Comparison of ENCODE assay signal across 12 cellular contexts in the genomic region with DNA sequence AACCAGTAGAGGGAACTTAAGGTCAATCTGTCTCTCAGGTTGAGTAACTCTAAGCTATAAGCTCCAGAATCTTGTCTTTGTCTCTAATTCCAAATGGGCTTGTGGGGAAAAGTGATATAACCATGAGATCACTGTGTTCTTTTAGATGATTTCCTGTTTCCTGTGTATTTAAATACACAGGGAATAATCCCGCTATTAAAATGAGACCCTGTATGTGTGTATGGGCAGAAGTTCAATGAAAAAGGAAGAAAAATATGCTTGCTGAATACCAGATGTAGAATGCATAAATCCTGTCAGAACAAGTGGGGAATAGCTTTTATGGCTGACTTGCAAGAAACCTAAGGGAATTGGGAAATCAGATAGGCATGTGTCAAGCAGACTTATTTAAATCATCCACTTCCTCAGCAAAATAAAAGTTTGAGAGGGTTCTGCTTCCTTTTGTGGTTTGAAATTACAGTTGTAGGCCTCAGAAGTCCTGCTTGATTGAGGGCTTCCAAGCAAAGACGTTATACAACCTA.
A peak's percentile ranks its signal among the peaks of the same experiment; 100 is the strongest.
DNase-seq lines count a peak whose midpoint lies in the region; ATAC-seq and TF ChIP-seq lines count a peak whose summit lies in the region.
"Had no signal": no experiment of that assay in that cellular context is flagged by ENCODE, and none has a peak within 500 bp of the region (broad histone marks: within the 10 kb centered on the region; RNA-seq: fewer than 3 reads in every experiment).

No MANE protein-coding gene starts in this region.

- POLR2A ChIA-PET in SK-N-SH (lab: Yijun Ruan, JAX): no interaction called here

- H2AFZ ChIP-seq in SK-N-SH (ENCODE audit: low read depth): 0 out of 2 replicates have a peak overlapping the region, but pooled peaks have one; percentile 56

- H3K36me3 ChIP-seq in SK-N-SH (replicated peaks in 1 of 2; ENCODE audit: control insufficient read depth in 1 of 2, insufficient read depth in 2 of 2, low read length in 1 of 2) (no peaks in the 10 kb centered on the region), adipocyte (ENCODE audit: control insufficient read depth, insufficient read depth, low read length, severe bottlenecking) (no peaks in the 10 kb centered on the region), heart left ventricle (no peaks in the 10 kb centered on the region)

- H3K27ac ChIP-seq in SK-N-SH (ENCODE audit: low read depth in 2 of 2, low read length in 1 of 2) (no peak overlapping the region), heart left ventricle (peak overlapping the region in 10 of 12 donors; percentile 17 to 59 (median 46))

- H3K9me3 ChIP-seq in SK-N-SH (no peaks in the 10 kb centered on the region), adipocyte (ENCODE audit: control insufficient read depth, low read length) (no peaks in the 10 kb centered on the region), heart left ventricle (no peaks in the 10 kb centered on the region)

- no peak for TF ChIP-seq RAD21 in SK-N-SH (IDR thresholded peaks at IDR 0.05; ENCODE audit: low read length)

- DNase-seq in SK-N-SH: no peak
- DNase-seq in adipocyte (ENCODE audit: low read depth): peak; percentile 61
- DNase-seq in heart left ventricle: no peak
- DNase-seq in stromal cell of bone marrow (ENCODE audit: low read depth): peak; percentile 80
- no peak for DNase-seq in epidermal melanocyte (ENCODE audit: insufficient read length, low spot score)
- DNase-seq in NCI-H2196 treated with DMSO at 0.1 percent for 48 hours (lab: John Stamatoyannopoulos, UW; ENCODE audit: unreplicated experiment): no peak
- DNase-seq: activated CD8-positive, alpha-beta T cell treated with anti-CD3 and anti-CD28 coated beads, Interleukin-2, amount 10 ng/mL, durations not matched to agents 7 days and 5 days; NCI-H1105; nephron progenitor cell; T-helper 17 cell had no signal

- H3K79me2 ChIP-seq in SK-N-SH (ENCODE audit: insufficient read depth): no peaks in the 10 kb centered on the region

- ATAC-seq in SK-N-SH treated with all-trans-retinoic acid at 6 μM for 48 hours (no peak), heart left ventricle (peak; percentile 64 to 83 (median 68)), HG02610 (IDR thresholded peaks at IDR 0.05; ENCODE audit: unreplicated experiment) (no peak)
- ATAC-seq: activated CD8-positive, alpha-beta T cell treated with anti-CD3 and anti-CD28 coated beads, Interleukin-2, amount 10 ng/mL, durations not matched to agents 7 days and 5 days; T-helper 17 cell had no signal

- no peaks in the 10 kb centered on the region for H3K9me2 ChIP-seq in SK-N-SH

- H3K4me3 ChIP-seq in SK-N-SH (ENCODE audit: low read depth in 2 of 2, low read length in 1 of 2): no peak overlapping the region
- H3K4me3 ChIP-seq in adipocyte (ENCODE audit: low read length): no peak overlapping the region
- H3K4me3 ChIP-seq in heart left ventricle: no peak overlapping the region

- TF ChIP-seq POLR2A in heart left ventricle (IDR thresholded peaks at IDR 0.05): no peak

- H3K27me3 ChIP-seq in SK-N-SH (ENCODE audit: insufficient read depth) (no peaks in the 10 kb centered on the region), adipocyte (replicated peaks; ENCODE audit: control insufficient read depth, insufficient read depth, low read length) (no peaks in the 10 kb centered on the region), heart left ventricle (no peaks in the 10 kb centered on the region)

- H4K20me1 ChIP-seq in SK-N-SH (ENCODE audit: insufficient read depth): no peaks in the 10 kb centered on the region

- H3F3A ChIP-seq in SK-N-SH (replicated peaks; ENCODE audit: insufficient read depth): no peaks in the 10 kb centered on the region

- H3K4me1 ChIP-seq in SK-N-SH (ENCODE audit: control insufficient read depth in 1 of 2, insufficient read depth in 2 of 2, low read depth in 1 of 2, low read length in 1 of 2) (peaks cover 0 to 8% of the 10 kb centered on the region in 2 experiments; a peak in 1 of 4 replicates), adipocyte (ENCODE audit: control insufficient read depth, insufficient read depth, low read length) (peaks cover 12% of the 10 kb centered on the region), heart left ventricle (peaks cover 0 to 20% (median 13%) of the 10 kb centered on the region in 12 donors)

- no peak for TF ChIP-seq EP300 in SK-N-SH (IDR thresholded peaks at IDR 0.05; ENCODE audit: borderline replicate concordance in 1 of 2, low read depth in 1 of 2, low read length in 1 of 2)

- TF ChIP-seq CTCF in SK-N-SH (IDR thresholded peaks at IDR 0.05) (no peak), heart left ventricle (IDR thresholded peaks at IDR 0.05) (no peak)

- CTCF ChIA-PET in SK-N-SH (lab: Yijun Ruan, JAX): no interaction called here

- H3K4me2 ChIP-seq in SK-N-SH: no peak overlapping the region

- 98% methylated on average over 2 of the region's 2 CpGs for WGBS in SK-N-SH (ENCODE audit: low lambda C conversion rate)
- 35 to 47% (median 41%) methylated on average over 2 of the region's 2 CpGs for WGBS in heart left ventricle, 4 donors

- intact Hi-C loops in heart left ventricle (cut with DNase I): no loop called here

- H3K9ac ChIP-seq in SK-N-SH (no peak overlapping the region), adipocyte (ENCODE audit: low read length) (peak overlapping the region; percentile 17)

TF ChIP-seq in SK-N-SH, 30 proteins besides CTCF, POLR2A, EP300 and RAD21:
- no peak for TF ChIP-seq YY1 (IDR thresholded peaks at IDR 0.05; ENCODE audit: low read depth)
- TF ChIP-seq JUND (IDR thresholded peaks at IDR 0.05): no peak
- no peak for TF ChIP-seq RFX5 (IDR thresholded peaks at IDR 0.05; ENCODE audit: low read length)
- no peak for TF ChIP-seq ELF1 (IDR thresholded peaks at IDR 0.05)
- TF ChIP-seq TCF12 (IDR thresholded peaks at IDR 0.05): no peak
- no peak for TF ChIP-seq EZH2phosphoT487 (IDR thresholded peaks at IDR 0.05; ENCODE audit: borderline replicate concordance, low read depth)
- TF ChIP-seq RCOR1 (IDR thresholded peaks at IDR 0.05; ENCODE audit: low read length): no peak
- no peak for TF ChIP-seq FOXJ3 (CRISPR knock-in tag; IDR thresholded peaks at IDR 0.05)
- TF ChIP-seq NRF1 (IDR thresholded peaks at IDR 0.05; ENCODE audit: low read depth, low read length): no peak
- no peak for TF ChIP-seq MXI1 (IDR thresholded peaks at IDR 0.05; ENCODE audit: low read depth, low read length)
- no peak for TF ChIP-seq FOSL2 (IDR thresholded peaks at IDR 0.05; ENCODE audit: borderline replicate concordance, low read depth)

TF ChIP-seq in SK-N-SH treated with all-trans-retinoic acid at 6 μM for 48 hours, 23 proteins besides CTCF, POLR2A, EP300 and RAD21 (continues in another document):
- TF ChIP-seq ZNF8 (CRISPR knock-in tag; IDR thresholded peaks at IDR 0.05) (no peak), SNAI2 (CRISPR knock-in tag; IDR thresholded peaks at IDR 0.05) (no peak), CSDC2 (CRISPR knock-in tag; IDR thresholded peaks at IDR 0.05) (no peak), ZFP3 (CRISPR knock-in tag; IDR thresholded peaks at IDR 0.05) (no peak), ZFP30 (CRISPR knock-in tag; IDR thresholded peaks at IDR 0.05) (no peak), PPARA (CRISPR knock-in tag; IDR thresholded peaks at IDR 0.05; ENCODE audit: borderline replicate concordance) (no peak), ZNF70 (CRISPR knock-in tag; IDR thresholded peaks at IDR 0.05) (no peak), ESRRG (CRISPR knock-in tag; IDR thresholded peaks at IDR 0.05) (no peak)
- TF ChIP-seq, protein P1, sequence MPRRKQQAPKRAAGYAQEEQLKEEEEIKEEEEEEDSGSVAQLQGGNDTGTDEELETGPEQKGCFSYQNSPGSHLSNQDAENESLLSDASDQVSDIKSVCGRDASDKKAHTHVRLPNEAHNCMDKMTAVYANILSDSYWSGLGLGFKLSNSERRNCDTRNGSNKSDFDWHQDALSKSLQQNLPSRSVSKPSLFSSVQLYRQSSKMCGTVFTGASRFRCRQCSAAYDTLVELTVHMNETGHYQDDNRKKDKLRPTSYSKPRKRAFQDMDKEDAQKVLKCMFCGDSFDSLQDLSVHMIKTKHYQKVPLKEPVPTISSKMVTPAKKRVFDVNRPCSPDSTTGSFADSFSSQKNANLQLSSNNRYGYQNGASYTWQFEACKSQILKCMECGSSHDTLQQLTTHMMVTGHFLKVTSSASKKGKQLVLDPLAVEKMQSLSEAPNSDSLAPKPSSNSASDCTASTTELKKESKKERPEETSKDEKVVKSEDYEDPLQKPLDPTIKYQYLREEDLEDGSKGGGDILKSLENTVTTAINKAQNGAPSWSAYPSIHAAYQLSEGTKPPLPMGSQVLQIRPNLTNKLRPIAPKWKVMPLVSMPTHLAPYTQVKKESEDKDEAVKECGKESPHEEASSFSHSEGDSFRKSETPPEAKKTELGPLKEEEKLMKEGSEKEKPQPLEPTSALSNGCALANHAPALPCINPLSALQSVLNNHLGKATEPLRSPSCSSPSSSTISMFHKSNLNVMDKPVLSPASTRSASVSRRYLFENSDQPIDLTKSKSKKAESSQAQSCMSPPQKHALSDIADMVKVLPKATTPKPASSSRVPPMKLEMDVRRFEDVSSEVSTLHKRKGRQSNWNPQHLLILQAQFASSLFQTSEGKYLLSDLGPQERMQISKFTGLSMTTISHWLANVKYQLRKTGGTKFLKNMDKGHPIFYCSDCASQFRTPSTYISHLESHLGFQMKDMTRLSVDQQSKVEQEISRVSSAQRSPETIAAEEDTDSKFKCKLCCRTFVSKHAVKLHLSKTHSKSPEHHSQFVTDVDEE (CRISPR knock-in tag; IDR thresholded peaks at IDR 0.05): no peak
- TF ChIP-seq, protein P2, sequence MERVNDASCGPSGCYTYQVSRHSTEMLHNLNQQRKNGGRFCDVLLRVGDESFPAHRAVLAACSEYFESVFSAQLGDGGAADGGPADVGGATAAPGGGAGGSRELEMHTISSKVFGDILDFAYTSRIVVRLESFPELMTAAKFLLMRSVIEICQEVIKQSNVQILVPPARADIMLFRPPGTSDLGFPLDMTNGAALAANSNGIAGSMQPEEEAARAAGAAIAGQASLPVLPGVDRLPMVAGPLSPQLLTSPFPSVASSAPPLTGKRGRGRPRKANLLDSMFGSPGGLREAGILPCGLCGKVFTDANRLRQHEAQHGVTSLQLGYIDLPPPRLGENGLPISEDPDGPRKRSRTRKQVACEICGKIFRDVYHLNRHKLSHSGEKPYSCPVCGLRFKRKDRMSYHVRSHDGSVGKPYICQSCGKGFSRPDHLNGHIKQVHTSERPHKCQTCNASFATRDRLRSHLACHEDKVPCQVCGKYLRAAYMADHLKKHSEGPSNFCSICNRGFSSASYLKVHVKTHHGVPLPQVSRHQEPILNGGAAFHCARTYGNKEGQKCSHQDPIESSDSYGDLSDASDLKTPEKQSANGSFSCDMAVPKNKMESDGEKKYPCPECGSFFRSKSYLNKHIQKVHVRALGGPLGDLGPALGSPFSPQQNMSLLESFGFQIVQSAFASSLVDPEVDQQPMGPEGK (CRISPR knock-in tag; IDR thresholded peaks at IDR 0.05; ENCODE audit: borderline replicate concordance): no peak

Comparison
In these comparisons a context has a peak if more than half of its experiments do, and no peak if none do; other contexts are left out.
1. DNase-seq: peak in adipocyte (single experiment) and stromal cell of bone marrow (single experiment); none in SK-N-SH (single experiment), heart left ventricle (0 of 5), epidermal melanocyte (single experiment) and NCI-H2196 treated with DMSO at 0.1 percent for 48 hours (single experiment).
2. H3K27ac ChIP-seq: peak in heart left ventricle (10 of 12); none in SK-N-SH (0 of 2).
3. ATAC-seq: peak in heart left ventricle (4 of 4); none in SK-N-SH treated with all-trans-retinoic acid at 6 μM for 48 hours (single experiment) and HG02610 (single experiment).